Comparison of ENCODE assay signal across 1 cellular context in the genomic region with DNA sequence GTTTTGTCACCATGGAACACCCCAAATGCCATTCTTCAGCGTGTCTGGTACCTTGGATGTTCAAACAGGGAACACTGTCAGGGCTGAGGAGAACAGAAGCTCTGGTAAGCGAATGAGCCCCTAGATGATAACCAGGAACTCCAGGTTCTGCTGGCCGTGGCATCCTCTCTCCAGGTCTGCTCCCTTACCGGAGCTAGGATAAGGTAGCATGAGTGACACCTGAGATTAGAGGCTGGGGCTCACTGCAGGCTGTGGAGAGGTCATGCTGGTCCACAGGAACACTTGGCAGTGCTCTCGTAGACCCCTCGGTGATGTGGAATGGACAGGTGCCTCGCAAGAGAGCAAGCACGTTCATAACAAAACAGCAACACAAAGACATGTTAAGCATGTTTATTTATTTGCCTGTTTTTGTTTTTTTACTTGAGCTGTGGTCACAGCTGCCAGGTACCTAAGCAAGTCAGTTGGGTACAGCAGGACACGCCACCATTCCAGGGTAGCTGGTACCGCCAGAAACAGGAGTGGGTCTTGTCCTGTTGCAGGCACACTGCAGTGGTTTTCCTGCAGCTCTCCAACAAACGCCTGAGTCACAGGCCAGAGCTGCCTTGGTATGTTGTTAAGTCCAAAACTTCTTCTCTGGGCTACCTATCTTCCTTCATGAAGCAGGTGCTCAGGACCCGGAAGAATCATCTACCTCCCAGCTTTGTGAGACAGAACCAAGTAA.
TF ChIP-seq lines count a peak whose summit lies in the region.

No MANE protein-coding gene starts in this region.

TF ChIP-seq in IMR-90, 13 proteins besides CTCF, POLR2A, EP300 and RAD21:
- TF ChIP-seq, protein P1, sequence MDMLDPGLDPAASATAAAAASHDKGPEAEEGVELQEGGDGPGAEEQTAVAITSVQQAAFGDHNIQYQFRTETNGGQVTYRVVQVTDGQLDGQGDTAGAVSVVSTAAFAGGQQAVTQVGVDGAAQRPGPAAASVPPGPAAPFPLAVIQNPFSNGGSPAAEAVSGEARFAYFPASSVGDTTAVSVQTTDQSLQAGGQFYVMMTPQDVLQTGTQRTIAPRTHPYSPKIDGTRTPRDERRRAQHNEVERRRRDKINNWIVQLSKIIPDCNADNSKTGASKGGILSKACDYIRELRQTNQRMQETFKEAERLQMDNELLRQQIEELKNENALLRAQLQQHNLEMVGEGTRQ (IDR thresholded peaks at IDR 0.05; ENCODE audit: low read depth, low read length), result no peak
- TF ChIP-seq, protein P2, sequence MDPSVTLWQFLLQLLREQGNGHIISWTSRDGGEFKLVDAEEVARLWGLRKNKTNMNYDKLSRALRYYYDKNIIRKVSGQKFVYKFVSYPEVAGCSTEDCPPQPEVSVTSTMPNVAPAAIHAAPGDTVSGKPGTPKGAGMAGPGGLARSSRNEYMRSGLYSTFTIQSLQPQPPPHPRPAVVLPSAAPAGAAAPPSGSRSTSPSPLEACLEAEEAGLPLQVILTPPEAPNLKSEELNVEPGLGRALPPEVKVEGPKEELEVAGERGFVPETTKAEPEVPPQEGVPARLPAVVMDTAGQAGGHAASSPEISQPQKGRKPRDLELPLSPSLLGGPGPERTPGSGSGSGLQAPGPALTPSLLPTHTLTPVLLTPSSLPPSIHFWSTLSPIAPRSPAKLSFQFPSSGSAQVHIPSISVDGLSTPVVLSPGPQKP (IDR thresholded peaks at IDR 0.05; ENCODE audit: borderline replicate concordance, low read depth, low read length), result no peak
- no peak for TF ChIP-seq SMC3 (IDR thresholded peaks at IDR 0.05; ENCODE audit: low read depth, low read length)
- no peak for TF ChIP-seq CEBPB (IDR thresholded peaks at IDR 0.05; ENCODE audit: low read depth, low read length)
- no peak for TF ChIP-seq CHD1 (IDR thresholded peaks at IDR 0.05; ENCODE audit: low read depth, low read length)
- TF ChIP-seq RCOR1 (IDR thresholded peaks at IDR 0.05; ENCODE audit: insufficient replicate concordance, low read length), result no peak
- TF ChIP-seq NFE2L2 (IDR thresholded peaks at IDR 0.05; ENCODE audit: low read depth, low read length), result no peak
- TF ChIP-seq MXI1 (IDR thresholded peaks at IDR 0.05; ENCODE audit: borderline replicate concordance, low read depth, low read length), result no peak
- TF ChIP-seq RFX5 (IDR thresholded peaks at IDR 0.05; ENCODE audit: low read depth, low read length), result no peak
- no peak for TF ChIP-seq BHLHE40 (IDR thresholded peaks at IDR 0.05; ENCODE audit: low read depth, low read length)
- TF ChIP-seq MAFK (IDR thresholded peaks at IDR 0.05; ENCODE audit: low read depth, low read length), result no peak
